In the genomic region with DNA sequence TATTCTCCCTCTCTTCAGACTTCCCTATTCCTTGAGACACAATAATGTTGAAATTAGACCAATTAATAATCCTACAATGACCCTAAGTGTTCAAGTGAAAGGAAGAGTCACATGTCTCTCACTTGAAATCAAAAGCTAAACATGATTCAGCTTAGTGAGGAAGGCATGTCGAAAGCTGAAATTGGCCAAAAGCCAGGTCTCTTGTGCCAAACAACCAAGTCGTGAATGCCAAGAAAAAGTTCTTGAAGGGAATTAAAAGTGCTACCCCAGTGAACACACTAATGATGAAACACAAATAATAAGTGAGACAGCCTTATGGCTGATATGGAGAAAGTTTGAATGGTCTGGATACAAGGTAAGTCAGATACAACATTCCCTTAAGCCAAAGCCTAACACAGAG, we compare ENCODE assay signal across 3 cellular contexts.
TF ChIP-seq lines count a peak whose summit lies in the region.

No MANE protein-coding gene starts in this region.

TF ChIP-seq in SK-N-SH, 30 proteins besides CTCF, POLR2A, EP300 and RAD21 (continued from another document):
- TF ChIP-seq NFIC (IDR thresholded peaks at IDR 0.05; ENCODE audit: borderline replicate concordance) = peak; percentile 54
TF ChIP-seq in SK-N-SH: peak in this region for 1.

TF ChIP-seq in SK-N-SH treated with all-trans-retinoic acid at 6 μM for 48 hours, 23 proteins besides CTCF, POLR2A, EP300 and RAD21:
- TF ChIP-seq, protein P1, sequence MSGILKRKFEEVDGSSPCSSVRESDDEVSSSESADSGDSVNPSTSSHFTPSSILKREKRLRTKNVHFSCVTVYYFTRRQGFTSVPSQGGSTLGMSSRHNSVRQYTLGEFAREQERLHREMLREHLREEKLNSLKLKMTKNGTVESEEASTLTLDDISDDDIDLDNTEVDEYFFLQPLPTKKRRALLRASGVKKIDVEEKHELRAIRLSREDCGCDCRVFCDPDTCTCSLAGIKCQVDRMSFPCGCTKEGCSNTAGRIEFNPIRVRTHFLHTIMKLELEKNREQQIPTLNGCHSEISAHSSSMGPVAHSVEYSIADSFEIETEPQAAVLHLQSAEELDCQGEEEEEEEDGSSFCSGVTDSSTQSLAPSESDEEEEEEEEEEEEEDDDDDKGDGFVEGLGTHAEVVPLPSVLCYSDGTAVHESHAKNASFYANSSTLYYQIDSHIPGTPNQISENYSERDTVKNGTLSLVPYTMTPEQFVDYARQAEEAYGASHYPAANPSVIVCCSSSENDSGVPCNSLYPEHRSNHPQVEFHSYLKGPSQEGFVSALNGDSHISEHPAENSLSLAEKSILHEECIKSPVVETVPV (CRISPR knock-in tag; IDR thresholded peaks at IDR 0.05) = no peak
- no peak for TF ChIP-seq PPARA (CRISPR knock-in tag; IDR thresholded peaks at IDR 0.05; ENCODE audit: borderline replicate concordance)
- TF ChIP-seq TOX (CRISPR knock-in tag; IDR thresholded peaks at IDR 0.05; ENCODE audit: borderline replicate concordance) = no peak
- TF ChIP-seq, protein P2, sequence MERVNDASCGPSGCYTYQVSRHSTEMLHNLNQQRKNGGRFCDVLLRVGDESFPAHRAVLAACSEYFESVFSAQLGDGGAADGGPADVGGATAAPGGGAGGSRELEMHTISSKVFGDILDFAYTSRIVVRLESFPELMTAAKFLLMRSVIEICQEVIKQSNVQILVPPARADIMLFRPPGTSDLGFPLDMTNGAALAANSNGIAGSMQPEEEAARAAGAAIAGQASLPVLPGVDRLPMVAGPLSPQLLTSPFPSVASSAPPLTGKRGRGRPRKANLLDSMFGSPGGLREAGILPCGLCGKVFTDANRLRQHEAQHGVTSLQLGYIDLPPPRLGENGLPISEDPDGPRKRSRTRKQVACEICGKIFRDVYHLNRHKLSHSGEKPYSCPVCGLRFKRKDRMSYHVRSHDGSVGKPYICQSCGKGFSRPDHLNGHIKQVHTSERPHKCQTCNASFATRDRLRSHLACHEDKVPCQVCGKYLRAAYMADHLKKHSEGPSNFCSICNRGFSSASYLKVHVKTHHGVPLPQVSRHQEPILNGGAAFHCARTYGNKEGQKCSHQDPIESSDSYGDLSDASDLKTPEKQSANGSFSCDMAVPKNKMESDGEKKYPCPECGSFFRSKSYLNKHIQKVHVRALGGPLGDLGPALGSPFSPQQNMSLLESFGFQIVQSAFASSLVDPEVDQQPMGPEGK (CRISPR knock-in tag; IDR thresholded peaks at IDR 0.05; ENCODE audit: borderline replicate concordance) = no peak
- TF ChIP-seq OSR1 (CRISPR knock-in tag; IDR thresholded peaks at IDR 0.05) = no peak

TF ChIP-seq in endothelial cell of umbilical vein, 7 proteins besides CTCF, POLR2A, EP300 and RAD21 (continued from another document):
- TF ChIP-seq MYC (IDR thresholded peaks at IDR 0.05; ENCODE audit: low read depth, low read length) = no peak
